In genomic region chr10:60429084-60429849, GRCh38 we compare ENCODE assay signal across 17 cellular contexts. TPM values are rescaled to one million over a fixed set of nuclear protein-coding genes. Genes with fewer than 3 reads are reported as not detected.
A peak's percentile ranks its signal among the peaks of the same experiment; 100 is the strongest.
DNase-seq lines count a peak whose midpoint lies in the region; ATAC-seq, FAIRE-seq and TF ChIP-seq lines count a peak whose summit lies in the region.
"Had no signal": no experiment of that assay in that cellular context is flagged by ENCODE, and none has a peak within 500 bp of the region (broad histone marks: within the 10 kb centered on the region; RNA-seq: fewer than 3 reads in every experiment).

No MANE protein-coding gene starts in this region.

- DNase-seq in KBM-7 (peak; percentile 24), K562 (ENCODE audit: extremely low read depth in 1 of 4, low spot score in 3 of 4) (peak in 1 of 4 experiments; percentile 14), cardiac muscle cell (ENCODE audit: low read depth in 1 of 2, low spot score in 1 of 2) (peak in 1 of 2 donors; percentile 34), sciatic nerve (ENCODE audit: low spot score) (peak; percentile 63), OCI-LY7 (ENCODE audit: low spot score) (no peak), GM20000 (ENCODE audit: low spot score) (no peak)
- DNase-seq: activated CD4-positive, alpha-beta T cell treated with anti-CD3 and anti-CD28 coated beads for 4 hours; activated naive CD8-positive, alpha-beta T cell treated with anti-CD3 and anti-CD28 coated beads, Interleukin-2, amount 10 ng/mL, durations not matched to agents 7 days and 5 days; colonic mucosa; esophagus squamous epithelium; left lung; NK-92 treated with Interleukin-12 subunit alpha and Interleukin-12 subunit beta, amount 100 ng/mL, for 24 hours; SHP77 treated with DMSO at 0.1 percent for 48 hours had no signal

- H3K36me3 ChIP-seq in K562 (ENCODE audit: control insufficient read depth, insufficient read depth, low read length) (no peaks in the 10 kb centered on the region), cardiac muscle cell (no peaks in the 10 kb centered on the region), OCI-LY7 (ENCODE audit: insufficient read depth, low read length) (no peaks in the 10 kb centered on the region)
- H3K36me3 ChIP-seq: BE2C, colonic mucosa, esophagus squamous epithelium, left lung, neural progenitor cell had no signal

- FAIRE-seq in K562 (lab: Jason Lieb, UNC) = no peak

- no peak overlapping the region for H3K9ac ChIP-seq in K562 (ENCODE audit: insufficient read depth in 1 of 2, low read depth in 2 of 2, low read length in 2 of 2)
- H3K9ac ChIP-seq: neural progenitor cell had no signal

- H2AFZ ChIP-seq in K562 (ENCODE audit: low read depth, low read length) (no peak overlapping the region), OCI-LY7 (ENCODE audit: low read length) (no peak overlapping the region)
- H2AFZ ChIP-seq: neural progenitor cell had no signal

- H3K9me1 ChIP-seq in K562 (ENCODE audit: control insufficient read depth, insufficient read depth, low read length) = no peaks in the 10 kb centered on the region

- no peak for ATAC-seq in K562
- ATAC-seq in sciatic nerve = peak; percentile 85
- no peak for ATAC-seq in HG03571 (IDR thresholded peaks at IDR 0.05; ENCODE audit: unreplicated experiment)
- ATAC-seq: stimulated activated memory B cell treated with anti-CD40 and anti-IgM and Interleukin-4, amounts not matched to agents 10 μg/mL and 1 μg/mL and 100 μg/mL, for 72 hours had no signal

- H4K20me1 ChIP-seq in K562 (replicated peaks; ENCODE audit: control insufficient read depth, insufficient read depth, low read length) (no peaks in the 10 kb centered on the region), OCI-LY7 (ENCODE audit: insufficient read depth, low read length) (no peaks in the 10 kb centered on the region)

- BruUV-seq in K562 (replicated peaks; lab: Mats Ljungman, UMichigan) (no TSS peak), OCI-LY7 (replicated peaks; lab: Mats Ljungman, UMichigan) (no TSS peak)

- intact Hi-C loops in K562 (cut with micrococcal nuclease) = no loop called here
- intact Hi-C loops in sciatic nerve (cut with DNase I) = no loop called here
- intact Hi-C loops in OCI-LY7 (cut with micrococcal nuclease; ENCODE audit: unreplicated experiment) = no loop called here

- H3K27me3 ChIP-seq in K562 (ENCODE audit: control insufficient read depth in 2 of 2, insufficient read depth in 2 of 2, low read length in 2 of 2) (no peaks in the 10 kb centered on the region), cardiac muscle cell (no peaks in the 10 kb centered on the region)
- H3K27me3 ChIP-seq: BE2C, colonic mucosa, esophagus squamous epithelium, left lung, neural progenitor cell had no signal

- TF ChIP-seq EP300 in K562 (IDR thresholded peaks at IDR 0.05; ENCODE audit: low read length) = peak; percentile 59

- no peaks in the 10 kb centered on the region for H3K9me3 ChIP-seq in K562 (replicated peaks; ENCODE audit: control insufficient read depth, insufficient read depth, low read depth, low read length)
- H3K9me3 ChIP-seq in cardiac muscle cell (ENCODE audit: low read depth) = no peaks in the 10 kb centered on the region
- H3K9me3 ChIP-seq in OCI-LY7 (ENCODE audit: low read length) = no peaks in the 10 kb centered on the region
- H3K9me3 ChIP-seq: BE2C, colonic mucosa, esophagus squamous epithelium, left lung had no signal

- H3K4me1 ChIP-seq in K562 (replicated peaks in 1 of 2; ENCODE audit: control insufficient read depth in 2 of 2, insufficient read depth in 2 of 2, low read length in 2 of 2) (peaks cover 0 to 35% of the 10 kb centered on the region in 2 experiments; a peak in 2 of 5 replicates), cardiac muscle cell (ENCODE audit: low read depth) (peaks cover 36% of the 10 kb centered on the region), OCI-LY7 (ENCODE audit: insufficient read depth, low read length, poor library complexity, severe bottlenecking) (no peaks in the 10 kb centered on the region)
- H3K4me1 ChIP-seq: colonic mucosa had no signal

- TF ChIP-seq POLR2A in K562 (conservative IDR thresholded peaks at IDR 0.05) = no peak

- TF ChIP-seq RAD21 in K562 (CRISPR knock-in tag; conservative IDR thresholded peaks at IDR 0.05 in 1 of 2, IDR thresholded peaks at IDR 0.05 in 1 of 2) = no peak

- WGBS in K562 (ENCODE audit: insufficient coverage, low coverage, missing lambda C conversion rate) = 49% methylated on average over 2 of the region's 2 CpGs

- H3K4me3 ChIP-seq in K562 (no peak overlapping the region), cardiac muscle cell (no peak overlapping the region), OCI-LY7 (ENCODE audit: low read depth, low read length, poor library complexity, severe bottlenecking) (no peak overlapping the region)
- H3K4me3 ChIP-seq: colonic mucosa, esophagus squamous epithelium, left lung, neural progenitor cell had no signal

- CTCF ChIA-PET in K562 (lab: Yijun Ruan, JAX; ENCODE audit: low intra/inter-chr PET ratio) = interaction anchor here (0.7 kb wide), 1 partner anchor 226 kb away, joined by 4 read pairs; no protein-coding TSS in a partner anchor
- CTCF ChIA-PET in OCI-LY7 (lab: Charles Lee; ENCODE audit: unreplicated experiment) = no interaction called here

- no peak for TF ChIP-seq CTCF in K562 (IDR thresholded peaks at IDR 0.05 in 2 of 3, conservative IDR thresholded peaks at IDR 0.05 in 1 of 3; ENCODE audit: insufficient read depth in 2 of 3, low read depth in 1 of 3, low read length in 3 of 3)
- TF ChIP-seq CTCF in cardiac muscle cell (IDR thresholded peaks at IDR 0.05; ENCODE audit: low read depth, low read length) = no peak
- TF ChIP-seq CTCF in OCI-LY7 (conservative IDR thresholded peaks at IDR 0.05; ENCODE audit: low read length) = no peak
- no peak for TF ChIP-seq CTCF in GM20000 (IDR thresholded peaks at IDR 0.05; ENCODE audit: extremely low read depth, missing control alignments)

- in situ Hi-C loops in KBM-7 (cut with MboI; ENCODE audit: low pct_unique_long_range_greater_than_20kb, low sequenced_read_pairs) = no loop called here
- in situ Hi-C loops in K562 (cut with MboI) = loop anchor here (25.0 kb wide), 1 partner anchor 792 kb away; no protein-coding TSS in a partner anchor

- POLR2A ChIA-PET in K562 (lab: Yijun Ruan, JAX) (interaction anchor here (1.4 kb wide), 1 partner anchor 19 kb away, joined by 3 read pairs; no protein-coding TSS in a partner anchor), OCI-LY7 (lab: Charles Lee) (interaction anchor here (0.5 to 1.5 kb wide), 4 partner anchors 10 to 225 kb away, joined by 3 to 4 read pairs (median 4); no protein-coding TSS in a partner anchor)

- H3K4me2 ChIP-seq in K562 (ENCODE audit: insufficient read depth, low read length) = no peak overlapping the region
- H3K4me2 ChIP-seq in OCI-LY7 (ENCODE audit: low read length) = no peak overlapping the region
- H3K4me2 ChIP-seq: neural progenitor cell had no signal

- no peaks in the 10 kb centered on the region for H3K9me2 ChIP-seq in OCI-LY7 (ENCODE audit: insufficient read depth, low read length)

- H3K79me2 ChIP-seq in K562 (ENCODE audit: control insufficient read depth, insufficient read depth, low read length) = no peaks in the 10 kb centered on the region
- no peaks in the 10 kb centered on the region for H3K79me2 ChIP-seq in OCI-LY7 (ENCODE audit: insufficient read depth, low read depth, low read length)

- H3K27ac ChIP-seq in K562 (ENCODE audit: extremely low read depth, low read depth, low read length) (no peak overlapping the region), cardiac muscle cell (peak overlapping the region; percentile 78), OCI-LY7 (ENCODE audit: low read depth, low read length, poor library complexity, severe bottlenecking) (no peak overlapping the region)
- H3K27ac ChIP-seq: colonic mucosa, esophagus squamous epithelium, neural progenitor cell had no signal

TF ChIP-seq in K562, 482 proteins besides CTCF, POLR2A, EP300 and RAD21 (continues in another document):
- TF ChIP-seq ZNF41 (CRISPR knock-in tag; conservative IDR thresholded peaks at IDR 0.05) (no peak), NFIX (CRISPR knock-in tag; IDR thresholded peaks at IDR 0.05; ENCODE audit: low read depth) (no peak), ZNF507 (tag; conservative IDR thresholded peaks at IDR 0.05) (no peak), ZNF561 (CRISPR knock-in tag; conservative IDR thresholded peaks at IDR 0.05) (no peak), ZNF12 (CRISPR knock-in tag; IDR thresholded peaks at IDR 0.05) (no peak), ZNF699 (CRISPR knock-in tag; IDR thresholded peaks at IDR 0.05; ENCODE audit: insufficient replicate concordance) (no peak), NFE2 (IDR thresholded peaks at IDR 0.05; ENCODE audit: low read depth) (peak; percentile 68), ARID1B (IDR thresholded peaks at IDR 0.05) (peak; percentile 71), HNRNPLL (IDR thresholded peaks at IDR 0.05; ENCODE audit: low read depth, low read length, poor library complexity, severe bottlenecking) (no peak), CC2D1A (IDR thresholded peaks at IDR 0.05) (no peak), NR3C1 (CRISPR knock-in tag; IDR thresholded peaks at IDR 0.05) (no peak), NCOR1 (IDR thresholded peaks at IDR 0.05) (0 out of 2 replicates have a peak, but pooled peaks have one; percentile 32)

RNA-seq across cellular contexts. Expression of gene ANK3, which starts 39.6 kb away (rescaled TPM):
- 130 and 187 TPM in 2 replicates for total RNA-seq in K562 (2011; cell fraction: chromatin; rRNA removed; ENCODE audit: low replicate concordance)
- total RNA-seq in K562 (2011; cell fraction: nucleolus; rRNA removed) = 41.4 and 51.2 TPM in 2 replicates
- total RNA-seq in K562 (2011; cell fraction: nucleoplasm; rRNA removed) = 79.8 and 105 TPM in 2 replicates
- total RNA-seq in K562 (2014; rRNA removed) (11.9 and 16.0 TPM in 2 replicates), K562 (2014; rRNA removed; fragmentation: Illumina TruSeq; extraction: Trizol) (25.2 and 32.8 TPM in 2 replicates), K562 (2015; rRNA removed; fragmentation: Illumina TruSeq; extraction: Trizol) (24.9 and 28.4 TPM in 2 replicates), K562 (2021) (25.0 and 32.3 TPM in 2 replicates), cardiac muscle cell (50.0 and 95.8 TPM in 2 replicates), sciatic nerve (203 TPM), OCI-LY7 (2022) (0.49 and 0.94 TPM in 2 replicates)
- polyA plus RNA-seq in K562 (2011; rRNA removed) (3.2 and 17.9 TPM in 2 replicates), K562 (2014; fragmentation: Illumina TruSeq; extraction: Trizol) (23.9 and 24.4 TPM in 2 replicates), K562 (2014; fragmentation: Nextera tagmentation; extraction: Ambion mirVana) (10 to 100 TPM in 1 of 2 experiments, 1 to 10 TPM in 1; 10.0 to 10.5 TPM), K562 (2014; rRNA removed) (15.0 and 17.0 TPM in 2 replicates), cardiac muscle cell (44.9 and 65.2 TPM in 2 replicates)
- polyA plus RNA-seq in K562 (2011; cell fraction: cytosol; rRNA removed) = 1.3 and 6.8 TPM in 2 replicates
- 3.0 and 17.5 TPM in 2 replicates for polyA plus RNA-seq in K562 (2011; cell fraction: nucleus; rRNA removed)
- polyA plus RNA-seq in K562 (2012) = 18.0 and 29.8 TPM in 2 replicates
- polyA minus RNA-seq in K562 (2011; rRNA and poly(A)+ RNA removed) = 11.4 and 62.0 TPM in 2 replicates
- 3.7 and 14.5 TPM in 2 replicates for polyA minus RNA-seq in K562 (2011; cell fraction: cytosol; rRNA and poly(A)+ RNA removed)
- polyA minus RNA-seq in K562 (2011; cell fraction: nucleus; rRNA and poly(A)+ RNA removed) = 15.2 and 44.4 TPM in 2 replicates
- 0.13 and 2.8 TPM in 2 replicates for total RNA-seq in OCI-LY7 (2014; rRNA removed; shearing (Covaris generic))

Comparison
In these comparisons a context has a peak if more than half of its experiments do, and no peak if none do; other contexts are left out.
1. DNase-seq: peak in KBM-7 (single experiment) and sciatic nerve (single experiment); none in OCI-LY7 (single experiment) and GM20000 (single experiment).